ENCODE assay signal across 19 cellular contexts in genomic region chr2:144071461-144071860, GRCh38.
A peak's percentile ranks its signal among the peaks of the same experiment; 100 is the strongest.
DNase-seq lines count a peak whose midpoint lies in the region; TF ChIP-seq lines count a peak whose summit lies in the region.
"Had no signal": no experiment of that assay in that cellular context is flagged by ENCODE, and none has a peak within 500 bp of the region (broad histone marks: within the 10 kb centered on the region; RNA-seq: fewer than 3 reads in every experiment).

No MANE protein-coding gene starts in this region.

- no peak overlapping the region for H3K4me2 ChIP-seq in mesendoderm (ENCODE audit: low read length)

- no peak overlapping the region for H3K18ac ChIP-seq in mesendoderm (ENCODE audit: low read length)

- H3K27me3 ChIP-seq in mesendoderm (ENCODE audit: insufficient read depth, low read length, poor library complexity) (no peaks in the 10 kb centered on the region), BE2C (no peaks in the 10 kb centered on the region)

- H3K4me1 ChIP-seq in mesendoderm (ENCODE audit: control insufficient read depth, low read depth, low read length) (no peaks in the 10 kb centered on the region), BE2C (no peaks in the 10 kb centered on the region)

- H3K79me1 ChIP-seq in mesendoderm (ENCODE audit: low read length) = no peaks in the 10 kb centered on the region

- DNase-seq in Daoy (ENCODE audit: low read depth) = peak; percentile 32
- DNase-seq in LNCaP clone FGC (ENCODE audit: low read depth) = peak; percentile 34
- DNase-seq in cardiac fibroblast (ENCODE audit: low read depth in 2 of 2) = peak; percentile 46 to 70
- peak; percentile 23 for DNase-seq in mesendoderm
- DNase-seq in SKM-1 treated with dmso at 0.1 percent for 144 hours (lab: John Stamatoyannopoulos, UW; ENCODE audit: unreplicated experiment) = no peak
- DNase-seq in activated effector memory CD4-positive, alpha-beta T cell treated with Interleukin-2 at 50 U/mL for 16 hours = no peak
- DNase-seq in BE2C = no peak
- DNase-seq in HUDEP-2 (lab: John Stamatoyannopoulos, UW; ENCODE audit: unreplicated experiment in 76 of 76) = no peak
- DNase-seq: activated CD8-positive, alpha-beta T cell treated with anti-CD3 and anti-CD28 coated beads, Interleukin-2, amount 10 ng/mL, durations not matched to agents 7 days and 5 days; anterior cingulate cortex; CD4-positive, CD25-positive, alpha-beta regulatory T cell; effector CD8-positive, alpha-beta T cell; H7; islet precursor cell; KBM-7; NCI-H1436 treated with DMSO at 0.1 percent for 48 hours; occipital lobe; stimulated activated naive CD4-positive, alpha-beta T cell had no signal

- H3K36me3 ChIP-seq in mesendoderm (ENCODE audit: control insufficient read depth, insufficient read depth, low read length) (no peaks in the 10 kb centered on the region), BE2C (no peaks in the 10 kb centered on the region)

- no peaks in the 10 kb centered on the region for H3K9me3 ChIP-seq in BE2C

- TF ChIP-seq CTCF in LNCaP clone FGC (IDR thresholded peaks at IDR 0.05; ENCODE audit: control insufficient read depth, extremely low read depth, insufficient read depth) = peak; percentile 56
- TF ChIP-seq CTCF in cardiac fibroblast (IDR thresholded peaks at IDR 0.05; ENCODE audit: low read depth, low read length) = peak; percentile 67
- no peak for TF ChIP-seq CTCF in BE2C (IDR thresholded peaks at IDR 0.05; ENCODE audit: low read depth, low read length)

- no peak overlapping the region for H3K4ac ChIP-seq in mesendoderm (ENCODE audit: low read depth, low read length)

- H2BK5ac ChIP-seq in mesendoderm (ENCODE audit: low read length) = no peak overlapping the region

- no peak overlapping the region for H2BK15ac ChIP-seq in mesendoderm (replicated peaks; ENCODE audit: low read depth)

- H3K79me2 ChIP-seq in mesendoderm (ENCODE audit: control insufficient read depth, insufficient read depth, low read length) = no peaks in the 10 kb centered on the region

- no peak overlapping the region for H2BK120ac ChIP-seq in mesendoderm (ENCODE audit: low read depth, low read length)

- no peak overlapping the region for H3K56ac ChIP-seq in mesendoderm (ENCODE audit: low read length)

- H4K5ac ChIP-seq in mesendoderm (ENCODE audit: low read length) = no peak overlapping the region

- H3K27ac ChIP-seq in mesendoderm (ENCODE audit: low read depth, low read length) = no peak overlapping the region

- H3K23ac ChIP-seq in mesendoderm (ENCODE audit: low read length) = no peak overlapping the region

- no peak overlapping the region for H2AK5ac ChIP-seq in mesendoderm (ENCODE audit: low read length)

- H3K4me3 ChIP-seq in LNCaP clone FGC (ENCODE audit: low read depth, low read length) = no peak overlapping the region
- H3K4me3 ChIP-seq in cardiac fibroblast (replicated peaks in 1 of 2; ENCODE audit: low read depth in 2 of 2, low read length in 2 of 2) = no peak overlapping the region
- H3K4me3 ChIP-seq in mesendoderm (ENCODE audit: low read length) = no peak overlapping the region
- no peak overlapping the region for H3K4me3 ChIP-seq in BE2C (ENCODE audit: low read depth, low read length)
- H3K4me3 ChIP-seq: skin epidermis had no signal

- H4K8ac ChIP-seq in mesendoderm (ENCODE audit: low read depth, low read length) = no peak overlapping the region

- no CpG with 5 or more reads among the region's 4 CpGs for WGBS in mesendoderm (ENCODE audit: extremely low coverage, insufficient coverage, low lambda C conversion rate)

- H3K9ac ChIP-seq in mesendoderm (ENCODE audit: low read length) = no peak overlapping the region

Comparison
In these comparisons a context has a peak if more than half of its experiments do, and no peak if none do; other contexts are left out.
1. DNase-seq: peak in Daoy (single experiment), LNCaP clone FGC (single experiment), cardiac fibroblast (2 of 2) and mesendoderm (single experiment); none in SKM-1 treated with dmso at 0.1 percent for 144 hours (single experiment), activated effector memory CD4-positive, alpha-beta T cell treated with Interleukin-2 at 50 U/mL for 16 hours (single experiment), BE2C (single experiment) and HUDEP-2 (0 of 76).